In the genomic region with DNA sequence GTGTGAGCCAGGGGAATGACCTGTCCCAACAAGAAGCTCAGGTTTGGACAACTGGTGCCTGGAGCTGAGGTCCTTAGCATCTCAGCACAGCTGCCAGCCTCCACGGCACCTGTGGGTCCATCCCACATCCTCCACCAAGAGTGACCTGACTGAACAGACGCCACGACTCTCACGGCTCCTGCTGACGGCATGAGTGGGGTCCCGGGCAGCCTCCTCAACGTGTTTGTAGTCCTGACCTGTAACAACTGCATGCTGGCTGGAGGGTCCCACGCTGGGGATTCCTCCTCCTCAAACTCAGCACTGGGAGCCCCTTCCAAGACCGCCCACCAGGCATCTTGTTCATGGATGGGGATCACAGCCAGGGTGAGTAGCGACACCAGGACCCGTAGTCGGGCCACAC, we compare ENCODE assay signal across 21 cellular contexts. TPM values are rescaled to one million over a fixed set of nuclear protein-coding genes. Genes with fewer than 3 reads are reported as not detected.
DNase-seq lines count a peak whose midpoint lies in the region; ATAC-seq and TF ChIP-seq lines count a peak whose summit lies in the region.
"Had no signal": no experiment of that assay in that cellular context is flagged by ENCODE, and none has a peak within 500 bp of the region (broad histone marks: within the 10 kb centered on the region; RNA-seq: fewer than 3 reads in every experiment).

No MANE protein-coding gene starts in this region.

- TF ChIP-seq POLR2A in Peyer's patch (IDR thresholded peaks at IDR 0.05) = no peak

- intact Hi-C loops in dorsolateral prefrontal cortex (cut with DNase I) = no loop called here
- intact Hi-C loops in tibial artery (cut with DNase I; ENCODE audit: low total_unique reads) = no loop called here

- DNase-seq in Peyer's patch = no peak
- no peak for DNase-seq in dorsolateral prefrontal cortex
- no peak for DNase-seq in tibial artery
- DNase-seq in A172 (ENCODE audit: low spot score) = no peak
- DNase-seq in DMS 273 (lab: John Stamatoyannopoulos, UW; ENCODE audit: unreplicated experiment) = no peak
- DNase-seq: activated CD4-positive, alpha-beta T cell treated with anti-CD3 and anti-CD28 coated beads, Interleukin-2, amount 10 ng/mL, durations not matched to agents 7 days and 5 days; activated CD8-positive, alpha-beta memory T cell treated with anti-CD3 and anti-CD28 coated beads, Interleukin-2, amount 50 U/mL, for 48 hours; activated naive CD4-positive, alpha-beta T cell; Caco-2; Kasumi-1; NCI-H1092 treated with DMSO at 0.1 percent for 48 hours; NCI-H524; SHP77; stimulated activated CD4-positive, alpha-beta T cell treated with anti-CD3 and anti-CD28 coated beads, Interleukin-15, amount 100 ng/mL, for 24 hours; T-helper 1 cell had no signal

- H3K4me1 ChIP-seq in Peyer's patch (peaks cover 0 to 40% (median 0%) of the 10 kb centered on the region in 4 donors), muscle layer of duodenum (ENCODE audit: control insufficient read depth in 1 of 2, insufficient read depth in 2 of 2, low read length in 2 of 2) (peaks cover 6 to 20% of the 10 kb centered on the region in 2 donors), tibial artery (peaks cover 9 to 59% (median 57%) of the 10 kb centered on the region in 4 donors)
- H3K4me1 ChIP-seq: Caco-2, neural progenitor cell had no signal

- H3K36me3 ChIP-seq in Peyer's patch = peaks cover 0 to 6% (median 0%) of the 10 kb centered on the region in 3 donors
- peaks cover 3 to 4% of the 10 kb centered on the region in 2 donors for H3K36me3 ChIP-seq in muscle layer of duodenum (ENCODE audit: control insufficient read depth in 1 of 2, insufficient read depth in 2 of 2, low read length in 2 of 2)
- H3K36me3 ChIP-seq in tibial artery = peaks cover 0 to 10% (median 0%) of the 10 kb centered on the region in 3 donors
- H3K36me3 ChIP-seq: neural progenitor cell had no signal

- ATAC-seq in GM18868 (IDR thresholded peaks at IDR 0.05; ENCODE audit: unreplicated experiment) (no peak), GM21717 (IDR thresholded peaks at IDR 0.05; ENCODE audit: unreplicated experiment) (no peak)
- ATAC-seq: GM23338 had no signal

- H3K9me3 ChIP-seq in Peyer's patch (no peaks in the 10 kb centered on the region), muscle layer of duodenum (ENCODE audit: control insufficient read depth in 1 of 2, low read length in 2 of 2) (no peaks in the 10 kb centered on the region), tibial artery (no peaks in the 10 kb centered on the region)
- H3K9me3 ChIP-seq: Caco-2, testis had no signal

- TF ChIP-seq CTCF in Peyer's patch (IDR thresholded peaks at IDR 0.05) (no peak), dorsolateral prefrontal cortex (IDR thresholded peaks at IDR 0.05 in 54 of 56, conservative IDR thresholded peaks at IDR 0.05 in 2 of 56; ENCODE audit: low read depth in 1 of 56, partially characterized antibody in 56 of 56) (no peak), tibial artery (IDR thresholded peaks at IDR 0.05) (no peak)

- H3K27me3 ChIP-seq in Peyer's patch (no peaks in the 10 kb centered on the region), dorsolateral prefrontal cortex (no peaks in the 10 kb centered on the region), muscle layer of duodenum (ENCODE audit: low read depth, low read length) (no peaks in the 10 kb centered on the region), tibial artery (no peaks in the 10 kb centered on the region)
- H3K27me3 ChIP-seq: neural progenitor cell, testis had no signal

- peak overlapping the region; percentile 55 to 90 (median 63) for H3K27ac ChIP-seq in Peyer's patch
- H3K27ac ChIP-seq in dorsolateral prefrontal cortex = peak overlapping the region in 48 of 59 donors; percentile 13 to 89 (median 67)
- H3K27ac ChIP-seq in muscle layer of duodenum (ENCODE audit: low read length) = peak overlapping the region; percentile 85
- H3K27ac ChIP-seq in tibial artery = peak overlapping the region; percentile 88 to 92
- H3K27ac ChIP-seq: neural progenitor cell had no signal

- H3K4me3 ChIP-seq in Peyer's patch (no peak overlapping the region), dorsolateral prefrontal cortex (peak overlapping the region in 6 of 59 donors; percentile 9 to 41 (median 33)), muscle layer of duodenum (ENCODE audit: low read depth in 1 of 2, low read length in 2 of 2) (peak overlapping the region in 1 of 2 donors; percentile 19), tibial artery (no peak overlapping the region)
- H3K4me3 ChIP-seq: GM23338, neural progenitor cell, testis had no signal

RNA-seq across cellular contexts. Expression of gene FAM20C, which starts 36.2 kb away (rescaled TPM):
- 10 to 100 TPM; 46.4 to 66.0 (median 53.8) TPM for total RNA-seq in Peyer's patch
- total RNA-seq in dorsolateral prefrontal cortex = 100 to 1,000 TPM in 6 of 120 experiments, 10 to 100 TPM in 114; 27.8 to 127 (median 45.4) TPM
- 27.1 and 30.2 TPM in 2 replicates for total RNA-seq in A172 (2014; rRNA removed; shearing (Covaris generic))
